Comparison of ENCODE assay signal across 8 cellular contexts in genomic region chr20:62938105-62938888, GRCh38. TPM values are rescaled to one million over a fixed set of nuclear protein-coding genes. Genes with fewer than 3 reads are reported as not detected.
DNase-seq lines count a peak whose midpoint lies in the region; ATAC-seq and TF ChIP-seq lines count a peak whose summit lies in the region.

GID8 (plus strand) TSS chr20:62938147; CDS start chr20:62941503, 3,356 bp downstream.

- peak; percentile 43 for ATAC-seq in GM21825 (IDR thresholded peaks at IDR 0.05; ENCODE audit: unreplicated experiment)

- WGBS in thymus: under 1% methylated on average over 79 of the region's 79 CpGs

- H3K9me3 ChIP-seq in mononuclear cell (ENCODE audit: low read depth, low read length): no peaks in the 10 kb centered on the region
- no peaks in the 10 kb centered on the region for H3K9me3 ChIP-seq in thymus (ENCODE audit: control insufficient read depth)

- H3K4me3 ChIP-seq in GM12865 (ENCODE audit: low read depth, low read length): peak within 1 kb of the TSS; percentile 75
- H3K4me3 ChIP-seq in epithelial cell of esophagus (ENCODE audit: low read length): peak within 1 kb of the TSS; percentile 93
- peak within 1 kb of the TSS; percentile 82 for H3K4me3 ChIP-seq in mononuclear cell (ENCODE audit: low read length)
- peak within 1 kb of the TSS; percentile 98 for H3K4me3 ChIP-seq in thymus (ENCODE audit: low read length)

- TF ChIP-seq CTCF in GM12865 (IDR thresholded peaks at IDR 0.05; ENCODE audit: insufficient read depth, low read depth, low read length, missing control alignments): no peak
- peak; percentile 2 for TF ChIP-seq CTCF in epithelial cell of esophagus (IDR thresholded peaks at IDR 0.05; ENCODE audit: insufficient read depth, low read depth, low read length, missing control alignments)

- no peaks in the 10 kb centered on the region for H3K27me3 Mint-ChIP-seq in IgD-negative memory B cell

- H3K36me3 Mint-ChIP-seq in IgD-negative memory B cell: peaks cover 3% of the 10 kb centered on the region

- H3K27ac ChIP-seq in thymus (ENCODE audit: low read depth): peak within 1 kb of the TSS; percentile 89

- H3K27me3 ChIP-seq in mononuclear cell (ENCODE audit: insufficient read depth, low read length) (no peaks in the 10 kb centered on the region), thymus (ENCODE audit: control insufficient read depth, insufficient read depth) (no peaks in the 10 kb centered on the region)

- H3K4me1 Mint-ChIP-seq in IgD-negative memory B cell: peaks cover 14 to 26% (median 24%) of the 10 kb centered on the region in 3 donors

- no peaks in the 10 kb centered on the region for H3K9me3 Mint-ChIP-seq in IgD-negative memory B cell

- peak within 1 kb of the TSS; percentile 95 to 99 (median 98) for H3K27ac Mint-ChIP-seq in IgD-negative memory B cell

- peak within 1 kb of the TSS; percentile 96 to 99 (median 98) for H3K4me3 Mint-ChIP-seq in IgD-negative memory B cell

- H3K4me1 ChIP-seq in mononuclear cell (ENCODE audit: insufficient read depth, low read length): peaks cover 41% of the 10 kb centered on the region
- peaks cover 24% of the 10 kb centered on the region for H3K4me1 ChIP-seq in thymus (ENCODE audit: control insufficient read depth, insufficient read depth, low read length)

- DNase-seq in GM12865 (ENCODE audit: low read depth): peak; percentile 65
- DNase-seq in activated CD4-positive, alpha-beta T cell treated with anti-CD3 and anti-CD28 coated beads, Interleukin-2, amount 50 U/mL, for 48 hours: peak; percentile 44 to 54
- peak; percentile 46 for DNase-seq in epithelial cell of esophagus (ENCODE audit: low read depth)
- no peak for DNase-seq in COR-L47 (lab: John Stamatoyannopoulos, UW)

- peaks cover 41% of the 10 kb centered on the region for H3K36me3 ChIP-seq in thymus (ENCODE audit: control insufficient read depth, insufficient read depth)

RNA-seq across cellular contexts. Expression of gene GID8, which starts in this region (rescaled TPM):
- polyA plus RNA-seq in IgD-negative memory B cell: 12.1 TPM
- total RNA-seq in mononuclear cell: 31.9 TPM
- 24.0 TPM for polyA plus RNA-seq in thymus
